Comparison of ENCODE assay signal across 23 cellular contexts in genomic region chr11:57123590-57123989, GRCh38. TPM values are rescaled to one million over a fixed set of nuclear protein-coding genes. Genes with fewer than 3 reads are reported as not detected.
DNase-seq lines count a peak whose midpoint lies in the region; ATAC-seq, FAIRE-seq and TF ChIP-seq lines count a peak whose summit lies in the region.
"Had no signal": no experiment of that assay in that cellular context is flagged by ENCODE, and none has a peak within 500 bp of the region (broad histone marks: within the 10 kb centered on the region; RNA-seq: fewer than 3 reads in every experiment).

No MANE protein-coding gene starts in this region.

- no peak for TF ChIP-seq EP300 in K562 (IDR thresholded peaks at IDR 0.05; ENCODE audit: low read length)

- H3K79me2 ChIP-seq in K562 (ENCODE audit: control insufficient read depth, insufficient read depth, low read length) = no peaks in the 10 kb centered on the region
- no peaks in the 10 kb centered on the region for H3K79me2 ChIP-seq in hepatocyte
- no peaks in the 10 kb centered on the region for H3K79me2 ChIP-seq in neural progenitor cell (ENCODE audit: low read depth)

- no peak overlapping the region for H3K4me2 ChIP-seq in K562 (ENCODE audit: insufficient read depth, low read length)
- no peak overlapping the region for H3K4me2 ChIP-seq in hepatocyte
- H3K4me2 ChIP-seq in neural progenitor cell = peak overlapping the region; percentile 68

- intact Hi-C loops in K562 (cut with micrococcal nuclease) = no loop called here
- intact Hi-C loops in spleen (cut with DNase I; ENCODE audit: low total_unique reads) = loop anchor here (10.0 kb wide), 1 partner anchor 289 kb away; no protein-coding TSS in a partner anchor
- intact Hi-C loops in pancreas (cut with DNase I) = loop anchor here in 1 of 3 donors (10.0 kb wide), 1 partner anchor 121 kb away; no protein-coding TSS in a partner anchor

- peak overlapping the region; percentile 61 for H3K27ac Mint-ChIP-seq in neural progenitor cell
- H3K27ac Mint-ChIP-seq: CD4-positive, CD25-positive, alpha-beta regulatory T cell; CD8-positive, alpha-beta T cell had no signal

- no peak for TF ChIP-seq POLR2A in K562 (conservative IDR thresholded peaks at IDR 0.05)
- no peak for TF ChIP-seq POLR2A in spleen (IDR thresholded peaks at IDR 0.05)
- TF ChIP-seq POLR2A in erythroblast (IDR thresholded peaks at IDR 0.05; ENCODE audit: low read length) = no peak

- peaks cover 15% of the 10 kb centered on the region for H3K4me1 Mint-ChIP-seq in neural progenitor cell
- H3K4me1 Mint-ChIP-seq: CD4-positive, CD25-positive, alpha-beta regulatory T cell had no signal

- H4K20me1 ChIP-seq in K562 (replicated peaks; ENCODE audit: control insufficient read depth, insufficient read depth, low read length) (no peaks in the 10 kb centered on the region), hepatocyte (ENCODE audit: insufficient read depth, poor library complexity, severe bottlenecking) (no peaks in the 10 kb centered on the region), neural progenitor cell (ENCODE audit: low read depth) (no peaks in the 10 kb centered on the region)

- in situ Hi-C loops in K562 (cut with MboI) = no loop called here

- FAIRE-seq in K562 (lab: Jason Lieb, UNC) (no peak), pancreas (lab: Jason Lieb, UNC) (no peak)
- FAIRE-seq: D721Med, GM12878 had no signal

- no peaks in the 10 kb centered on the region for H3K9me1 ChIP-seq in K562 (ENCODE audit: control insufficient read depth, insufficient read depth, low read length)

- H3K4me3 ChIP-seq in K562 = no peak overlapping the region
- H3K4me3 ChIP-seq in hepatocyte = no peak overlapping the region
- H3K4me3 ChIP-seq in neural progenitor cell = no peak overlapping the region
- no peak overlapping the region for H3K4me3 ChIP-seq in spleen
- no peak overlapping the region for H3K4me3 ChIP-seq in pancreas
- H3K4me3 ChIP-seq: GM12878, GM23248 had no signal

- H3K27me3 ChIP-seq in K562 (ENCODE audit: control insufficient read depth in 2 of 2, insufficient read depth in 2 of 2, low read length in 2 of 2) = no peaks in the 10 kb centered on the region
- H3K27me3 ChIP-seq in hepatocyte = no peaks in the 10 kb centered on the region
- no peaks in the 10 kb centered on the region for H3K27me3 ChIP-seq in neural progenitor cell
- peaks cover 0 to 31% (median 0%) of the 10 kb centered on the region in 7 donors for H3K27me3 ChIP-seq in spleen (replicated peaks in 1 of 7)
- peaks cover 0 to 4% (median 0%) of the 10 kb centered on the region in 4 donors for H3K27me3 ChIP-seq in pancreas

- no peak for TF ChIP-seq CTCF in K562 (IDR thresholded peaks at IDR 0.05 in 2 of 3, conservative IDR thresholded peaks at IDR 0.05 in 1 of 3; ENCODE audit: insufficient read depth in 2 of 3, low read depth in 1 of 3, low read length in 3 of 3)
- TF ChIP-seq CTCF in hepatocyte (IDR thresholded peaks at IDR 0.05; ENCODE audit: poor library complexity) = no peak
- TF ChIP-seq CTCF in neural progenitor cell (IDR thresholded peaks at IDR 0.05) = no peak
- TF ChIP-seq CTCF in spleen (IDR thresholded peaks at IDR 0.05 in 8 of 11, conservative IDR thresholded peaks at IDR 0.05 in 3 of 11) = no peak
- TF ChIP-seq CTCF in pancreas (IDR thresholded peaks at IDR 0.05) = no peak

- DNase-seq in K562 (ENCODE audit: extremely low read depth in 1 of 4, low spot score in 3 of 4) = no peak
- peak; percentile 17 for DNase-seq in hepatocyte (ENCODE audit: low spot score)
- DNase-seq in neural progenitor cell (ENCODE audit: low spot score) = no peak
- peak; percentile 77 for DNase-seq in spleen
- no peak for DNase-seq in erythroblast (lab: John Stamatoyannopoulos, UW)
- DNase-seq in pancreas = no peak
- DNase-seq: C1 segment of cervical spinal cord; Caco-2; CD4-positive, CD25-positive, alpha-beta regulatory T cell; CD8-positive, alpha-beta T cell; DMS 273 treated with DMSO at 0.1 percent for 48 hours; DMS79; EL; GDM1; GM23248; H9 had no signal

- H3K4me3 Mint-ChIP-seq in neural progenitor cell = no peak overlapping the region
- H3K4me3 Mint-ChIP-seq: CD4-positive, CD25-positive, alpha-beta regulatory T cell; CD8-positive, alpha-beta T cell; H9 had no signal

- no peaks in the 10 kb centered on the region for H3K9me3 Mint-ChIP-seq in neural progenitor cell
- H3K9me3 Mint-ChIP-seq: CD8-positive, alpha-beta T cell; H9 had no signal

- H3K36me3 ChIP-seq in K562 (ENCODE audit: control insufficient read depth, insufficient read depth, low read length) (no peaks in the 10 kb centered on the region), hepatocyte (replicated peaks; ENCODE audit: insufficient read depth, low read depth) (no peaks in the 10 kb centered on the region), neural progenitor cell (no peaks in the 10 kb centered on the region), spleen (no peaks in the 10 kb centered on the region), pancreas (no peaks in the 10 kb centered on the region)

- H3K9me3 ChIP-seq in K562 (replicated peaks; ENCODE audit: control insufficient read depth, insufficient read depth, low read depth, low read length) (no peaks in the 10 kb centered on the region), hepatocyte (ENCODE audit: low read depth) (no peaks in the 10 kb centered on the region), neural progenitor cell (ENCODE audit: low read depth) (no peaks in the 10 kb centered on the region), spleen (no peaks in the 10 kb centered on the region), pancreas (no peaks in the 10 kb centered on the region)
- H3K9me3 ChIP-seq: Caco-2 had no signal

- no peaks in the 10 kb centered on the region for H3K27me3 Mint-ChIP-seq in neural progenitor cell (ENCODE audit: insufficient read depth, low read depth)

- POLR2A ChIA-PET in K562 (lab: Yijun Ruan, JAX) = interaction anchor here (0.9 to 2.5 kb wide), 3 partner anchors 10 to 125 kb away, joined by 3 to 9 read pairs (median 5); no protein-coding TSS in a partner anchor

- H2AFZ ChIP-seq in K562 (ENCODE audit: low read depth, low read length) (peak overlapping the region; percentile 2), hepatocyte (no peak overlapping the region), neural progenitor cell (replicated peaks) (no peak overlapping the region)
- H2AFZ ChIP-seq: GM23248 had no signal

- no peaks in the 10 kb centered on the region for H3K9me2 ChIP-seq in hepatocyte (replicated peaks; ENCODE audit: insufficient read depth)

- BruUV-seq in K562 (replicated peaks; lab: Mats Ljungman, UMichigan) = no TSS peak

- H3K9ac ChIP-seq in K562 (ENCODE audit: insufficient read depth in 1 of 2, low read depth in 2 of 2, low read length in 2 of 2) = no peak overlapping the region
- no peak overlapping the region for H3K9ac ChIP-seq in neural progenitor cell
- H3K9ac ChIP-seq: GM23248 had no signal

- no peaks in the 10 kb centered on the region for H3K36me3 Mint-ChIP-seq in neural progenitor cell
- H3K36me3 Mint-ChIP-seq: CD4-positive, CD25-positive, alpha-beta regulatory T cell; CD8-positive, alpha-beta T cell had no signal

- TF ChIP-seq RAD21 in K562 (CRISPR knock-in tag; conservative IDR thresholded peaks at IDR 0.05 in 1 of 2, IDR thresholded peaks at IDR 0.05 in 1 of 2) = no peak

- WGBS in K562 (ENCODE audit: insufficient coverage, low coverage, missing lambda C conversion rate) = 45% methylated on average over 9 of the region's 9 CpGs
- WGBS in hepatocyte (ENCODE audit: low lambda C conversion rate, missing lambda C conversion rate) = 78% methylated on average over 9 of the region's 9 CpGs
- WGBS in spleen, 5 donors = 10 to 32% (median 14%) methylated on average over 9 of the region's 9 CpGs
- WGBS in pancreas, 2 donors = 58 to 61% methylated on average over 9 of the region's 9 CpGs

- CTCF ChIA-PET in K562 (lab: Yijun Ruan, JAX; ENCODE audit: low intra/inter-chr PET ratio) = no interaction called here

- H3K27ac ChIP-seq in K562 (ENCODE audit: extremely low read depth, low read depth, low read length) (no peak overlapping the region), hepatocyte (no peak overlapping the region), neural progenitor cell (peak overlapping the region; percentile 97), spleen (peak overlapping the region in 6 of 8 donors; percentile 43 to 65 (median 58)), pancreas (no peak overlapping the region)
- H3K27ac ChIP-seq: GM23248 had no signal

- H3K4me1 ChIP-seq in K562 (replicated peaks in 1 of 2; ENCODE audit: control insufficient read depth in 2 of 2, insufficient read depth in 2 of 2, low read length in 2 of 2) = peaks cover 7 to 47% of the 10 kb centered on the region in 2 experiments; a peak in 3 of 5 replicates
- no peaks in the 10 kb centered on the region for H3K4me1 ChIP-seq in hepatocyte (ENCODE audit: insufficient read depth)
- H3K4me1 ChIP-seq in neural progenitor cell = peaks cover 58% of the 10 kb centered on the region
- H3K4me1 ChIP-seq in spleen = peaks cover 3 to 30% (median 13%) of the 10 kb centered on the region in 6 donors
- H3K4me1 ChIP-seq in pancreas = no peaks in the 10 kb centered on the region

- H3F3A ChIP-seq in neural progenitor cell (ENCODE audit: low read depth) = peaks cover 46% of the 10 kb centered on the region

- no peak for ATAC-seq in K562
- ATAC-seq in GM18858 (IDR thresholded peaks at IDR 0.05; ENCODE audit: unreplicated experiment) = no peak
- ATAC-seq in pancreas = no peak
- ATAC-seq: CD8-positive, alpha-beta T cell; GM12878; HCT116 had no signal

RNA-seq across cellular contexts. Expression of gene LRRC55, which starts 58.2 kb away (rescaled TPM):
- total RNA-seq in K562 (2011; cell fraction: chromatin; rRNA removed; ENCODE audit: low replicate concordance) = not detected in 2 replicates
- total RNA-seq in K562 (2011; cell fraction: nucleolus; rRNA removed) = not detected in 2 replicates
- total RNA-seq in K562 (2011; cell fraction: nucleoplasm; rRNA removed) = not detected in 2 replicates
- total RNA-seq in K562 (2014; rRNA removed) (not detected in 2 replicates), K562 (2014; rRNA removed; fragmentation: Illumina TruSeq; extraction: Trizol) (not detected in 2 replicates), K562 (2015; rRNA removed; fragmentation: Illumina TruSeq; extraction: Trizol) (not detected in 2 replicates), K562 (2021) (not detected in 2 replicates), hepatocyte (0.10 TPM in 1 of 2 replicates, not detected in the other), neural progenitor cell (ENCODE audit: low replicate concordance) (1.4 and 2.2 TPM in 2 replicates), spleen (1 to 10 TPM in 2 of 7 donors, under 1 TPM in 4, not detected in 1; 0.51 to 1.5 (median 0.62) TPM), pancreas (1 to 10 TPM in 1 of 6 donors, under 1 TPM in 5; 0.03 to 1.2 (median 0.06) TPM)
- polyA plus RNA-seq in K562 (2011; rRNA removed) (not detected in 2 replicates), K562 (2014; fragmentation: Illumina TruSeq; extraction: Trizol) (not detected in 2 replicates), K562 (2014; fragmentation: Nextera tagmentation; extraction: Ambion mirVana) (not detected), K562 (2014; rRNA removed) (not detected in 2 replicates), hepatocyte (not detected in 2 replicates), spleen (under 1 TPM; 0.03 to 0.19 (median 0.04) TPM), pancreas (under 1 TPM; 0.08 to 0.21 TPM)
- not detected in 2 replicates for polyA plus RNA-seq in K562 (2011; cell fraction: cytosol; rRNA removed)
- polyA plus RNA-seq in K562 (2011; cell fraction: nucleus; rRNA removed) = not detected in 2 replicates
- polyA plus RNA-seq in K562 (2012) = not detected in 2 replicates
- not detected in 2 replicates for polyA minus RNA-seq in K562 (2011; rRNA and poly(A)+ RNA removed)
- not detected in 2 replicates for polyA minus RNA-seq in K562 (2011; cell fraction: cytosol; rRNA and poly(A)+ RNA removed)
- polyA minus RNA-seq in K562 (2011; cell fraction: nucleus; rRNA and poly(A)+ RNA removed) = not detected in 2 replicates
- total RNA-seq: A172; Caco-2; CD4-positive, CD25-positive, alpha-beta regulatory T cell; CD8-positive, alpha-beta T cell; GM12878; GM23248; H4 had no signal
- polyA plus RNA-seq: BJ; CD4-positive, CD25-positive, alpha-beta regulatory T cell; GM23248 had no signal

Comparison
In these comparisons a context has a peak if more than half of its experiments do, and no peak if none do; other contexts are left out.
1. DNase-seq: peak in hepatocyte (single experiment) and spleen (single experiment); none in K562 (0 of 4), neural progenitor cell (single experiment), erythroblast (0 of 2) and pancreas (0 of 6).
2. H3K27ac ChIP-seq: peak in neural progenitor cell (single experiment) and spleen (6 of 8); none in K562 (single experiment), hepatocyte (single experiment) and pancreas (0 of 4).